Comparison of ENCODE assay signal across 36 cellular contexts in genomic region chr9:116800074-116800473, GRCh38.
"Had no signal": no experiment of that assay in that cellular context is flagged by ENCODE, and none has a peak within 500 bp of the region (broad histone marks: within the 10 kb centered on the region; RNA-seq: fewer than 3 reads in every experiment).

No MANE protein-coding gene starts in this region.

- DNase-seq: activated CD4-positive, alpha-beta memory T cell treated with anti-CD3 and anti-CD28 coated beads, Interleukin-2, amount 10 ng/mL, durations not matched to agents 7 days and 5 days; activated CD4-positive, alpha-beta T cell treated with anti-CD3 and anti-CD28 coated beads for 1 hour; activated CD4-positive, alpha-beta T cell treated with anti-CD3 and anti-CD28 coated beads for 36 hours; activated CD4-positive, alpha-beta T cell treated with anti-CD3 and anti-CD28 coated beads for 48 hours; activated CD4-positive, alpha-beta T cell treated with anti-CD3 and anti-CD28 coated beads, Interleukin-2, amount 10 ng/mL, durations not matched to agents 7 days and 5 days; activated CD4-positive, alpha-beta T cell treated with anti-CD3 and anti-CD28 coated beads, Interleukin-2, amount 50 U/mL, for 48 hours; activated CD4-positive, CD25-positive, alpha-beta regulatory T cell; activated CD8-positive, alpha-beta memory T cell treated with anti-CD3 and anti-CD28 coated beads for 24 hours; activated CD8-positive, alpha-beta memory T cell treated with anti-CD3 and anti-CD28 coated beads, Interleukin-2, amount 10 ng/mL, durations not matched to agents 7 days and 5 days; activated CD8-positive, alpha-beta memory T cell treated with anti-CD3 and anti-CD28 coated beads, Interleukin-2, amount 50 U/mL, for 48 hours; activated CD8-positive, alpha-beta T cell treated with anti-CD3 and anti-CD28 coated beads, Interleukin-2, amount 10 ng/mL, durations not matched to agents 7 days and 5 days; activated effector memory CD4-positive, alpha-beta T cell treated with Interleukin-2 at 50 U/mL for 16 hours; activated gamma-delta T cell; activated naive CD4-positive, alpha-beta T cell treated with anti-CD3 and anti-CD28 coated beads, Interleukin-2, amount 10 ng/mL, durations not matched to agents 7 days and 5 days; activated naive CD4-positive, alpha-beta T cell treated with Interleukin-2 at 50 U/mL for 16 hours; activated naive CD8-positive, alpha-beta T cell treated with anti-CD3 and anti-CD28 coated beads, Interleukin-2, amount 10 ng/mL, durations not matched to agents 7 days and 5 days; activated naive CD8-positive, alpha-beta T cell treated with anti-CD3 and anti-CD28 coated beads, Interleukin-2, amount 50 U/mL, for 24 hours; activated T-cell treated with anti-CD3 and anti-CD28 coated beads, Interleukin-2, amount 50 U/mL, for 24 hours; activated T-cell treated with anti-CD3 and anti-CD28 coated beads, Interleukin-2, amount 50 U/mL, for 48 hours; T-helper 1 cell; T-helper 2 cell; T-helper 9 cell had no signal

- H3K9me3 Mint-ChIP-seq: activated CD4-positive, alpha-beta memory T cell treated with anti-CD3 and anti-CD28 coated beads, Interleukin-2, amount 10 ng/mL, durations not matched to agents 7 days and 5 days; activated CD4-positive, alpha-beta T cell treated with anti-CD3 and anti-CD28 coated beads, Interleukin-2, amount 10 ng/mL, durations not matched to agents 7 days and 5 days; activated naive CD4-positive, alpha-beta T cell treated with anti-CD3 and anti-CD28 coated beads, Interleukin-2, amount 50 U/mL, for 24 hours; activated naive CD8-positive, alpha-beta T cell treated with anti-CD3 and anti-CD28 coated beads, Interleukin-2, amount 10 ng/mL, durations not matched to agents 7 days and 5 days; activated naive CD8-positive, alpha-beta T cell treated with anti-CD3 and anti-CD28 coated beads, Interleukin-2, amount 50 U/mL, for 24 hours; activated T-cell treated with anti-CD3 and anti-CD28 coated beads, Interleukin-2, amount 50 U/mL, for 24 hours; activated T-helper 2 cell treated with anti-CD3 and anti-CD28 coated beads, Interferon-gamma antibody, Interleukin-2, Interleukin-4, amounts not matched to agents 10 μg/mL and 5 μg/mL and 100 μg/mL, durations not matched to agents 14 hours and 24 hours and 36 hours; brain; central memory CD8-positive, alpha-beta T cell; T-helper 1 cell treated with Interleukin-12 subunit alpha and Interleukin-12 subunit beta and Interleukin-4 antibody, amounts not matched to agents 30 μg/mL and 1 μg/mL, for 36 hours; T-helper 2 cell treated with Interferon-gamma antibody and Interleukin-4, amounts not matched to agents 5 μg/mL and 100 μg/mL, for 36 hours; WTC11 had no signal

- H3K4me3 ChIP-seq: ascending aorta, cardiac muscle cell had no signal

- H3K36me3 Mint-ChIP-seq: activated CD8-positive, alpha-beta memory T cell treated with anti-CD3 and anti-CD28 coated beads, Interleukin-2, amount 10 ng/mL, durations not matched to agents 7 days and 5 days; activated naive CD4-positive, alpha-beta T cell treated with anti-CD3 and anti-CD28 coated beads, Interleukin-2, amount 10 ng/mL, durations not matched to agents 7 days and 5 days; activated naive CD4-positive, alpha-beta T cell treated with anti-CD3 and anti-CD28 coated beads, Interleukin-2, amount 50 U/mL, for 24 hours; activated naive CD8-positive, alpha-beta T cell; activated naive CD8-positive, alpha-beta T cell treated with anti-CD3 and anti-CD28 coated beads, Interleukin-2, amount 10 ng/mL, durations not matched to agents 7 days and 5 days; brain; WTC11 had no signal

- H3K27ac Mint-ChIP-seq: activated CD4-positive, alpha-beta memory T cell treated with anti-CD3 and anti-CD28 coated beads, Interleukin-2, amount 10 ng/mL, durations not matched to agents 7 days and 5 days; activated CD4-positive, alpha-beta T cell treated with anti-CD3 and anti-CD28 coated beads for 36 hours; activated CD4-positive, alpha-beta T cell treated with anti-CD3 and anti-CD28 coated beads, Interleukin-2, amount 10 ng/mL, durations not matched to agents 7 days and 5 days; activated CD8-positive, alpha-beta memory T cell treated with anti-CD3 and anti-CD28 coated beads, Interleukin-2, amount 10 ng/mL, durations not matched to agents 7 days and 5 days; activated CD8-positive, alpha-beta T cell treated with anti-CD3 and anti-CD28 coated beads, Interleukin-2, amount 10 ng/mL, durations not matched to agents 7 days and 5 days; activated naive CD4-positive, alpha-beta T cell treated with anti-CD3 and anti-CD28 coated beads, Interleukin-2, amount 10 ng/mL, durations not matched to agents 7 days and 5 days; activated naive CD4-positive, alpha-beta T cell treated with anti-CD3 and anti-CD28 coated beads, Interleukin-2, amount 50 U/mL, for 24 hours; activated naive CD8-positive, alpha-beta T cell; activated naive CD8-positive, alpha-beta T cell treated with anti-CD3 and anti-CD28 coated beads, Interleukin-2, amount 10 ng/mL, durations not matched to agents 7 days and 5 days; activated naive CD8-positive, alpha-beta T cell treated with anti-CD3 and anti-CD28 coated beads, Interleukin-2, amount 50 U/mL, for 24 hours; activated T-cell treated with anti-CD3 and anti-CD28 coated beads, Interleukin-2, amount 50 U/mL, for 24 hours; activated T-helper 2 cell treated with anti-CD3 and anti-CD28 coated beads, Interferon-gamma antibody, Interleukin-2, Interleukin-4, amounts not matched to agents 10 μg/mL and 5 μg/mL and 100 μg/mL, durations not matched to agents 14 hours and 24 hours and 36 hours; T-helper 1 cell treated with Interleukin-12 subunit alpha and Interleukin-12 subunit beta and Interleukin-4 antibody, amounts not matched to agents 30 μg/mL and 1 μg/mL, for 36 hours; T-helper 2 cell treated with Interferon-gamma antibody and Interleukin-4, amounts not matched to agents 5 μg/mL and 100 μg/mL, for 36 hours had no signal

- H3K4me1 ChIP-seq: ascending aorta had no signal

- H3K27me3 ChIP-seq: ascending aorta had no signal

- H3K36me3 ChIP-seq: ascending aorta, cardiac muscle cell had no signal

- ATAC-seq: activated CD4-positive, alpha-beta T cell treated with anti-CD3 and anti-CD28 coated beads for 36 hours; activated CD4-positive, CD25-positive, alpha-beta regulatory T cell treated with anti-CD3 and anti-CD28 coated beads, Interleukin-2, amount 50 U/mL, for 24 hours; activated CD8-positive, alpha-beta memory T cell treated with anti-CD3 and anti-CD28 coated beads, Interleukin-2, amount 10 ng/mL, durations not matched to agents 7 days and 5 days; activated CD8-positive, alpha-beta T cell treated with anti-CD3 and anti-CD28 coated beads, Interleukin-2, amount 10 ng/mL, durations not matched to agents 7 days and 5 days; activated naive CD8-positive, alpha-beta T cell treated with anti-CD3 and anti-CD28 coated beads, Interleukin-2, amount 50 U/mL, for 24 hours had no signal

- H3K4me3 Mint-ChIP-seq: activated CD4-positive, alpha-beta memory T cell treated with anti-CD3 and anti-CD28 coated beads, Interleukin-2, amount 10 ng/mL, durations not matched to agents 7 days and 5 days; activated CD4-positive, alpha-beta T cell treated with anti-CD3 and anti-CD28 coated beads for 36 hours; activated CD4-positive, alpha-beta T cell treated with anti-CD3 and anti-CD28 coated beads, Interleukin-2, amount 10 ng/mL, durations not matched to agents 7 days and 5 days; activated CD8-positive, alpha-beta memory T cell treated with anti-CD3 and anti-CD28 coated beads, Interleukin-2, amount 10 ng/mL, durations not matched to agents 7 days and 5 days; activated CD8-positive, alpha-beta T cell treated with anti-CD3 and anti-CD28 coated beads, Interleukin-2, amount 10 ng/mL, durations not matched to agents 7 days and 5 days; activated naive CD4-positive, alpha-beta T cell treated with anti-CD3 and anti-CD28 coated beads, Interleukin-2, amount 10 ng/mL, durations not matched to agents 7 days and 5 days; activated naive CD4-positive, alpha-beta T cell treated with anti-CD3 and anti-CD28 coated beads, Interleukin-2, amount 50 U/mL, for 24 hours; activated naive CD8-positive, alpha-beta T cell; activated naive CD8-positive, alpha-beta T cell treated with anti-CD3 and anti-CD28 coated beads, Interleukin-2, amount 10 ng/mL, durations not matched to agents 7 days and 5 days; activated naive CD8-positive, alpha-beta T cell treated with anti-CD3 and anti-CD28 coated beads, Interleukin-2, amount 50 U/mL, for 24 hours; activated T-cell treated with anti-CD3 and anti-CD28 coated beads, Interleukin-2, amount 50 U/mL, for 24 hours; brain; central memory CD8-positive, alpha-beta T cell; T-helper 1 cell treated with Interleukin-12 subunit alpha and Interleukin-12 subunit beta and Interleukin-4 antibody, amounts not matched to agents 30 μg/mL and 1 μg/mL, for 36 hours; T-helper 2 cell treated with Interferon-gamma antibody and Interleukin-4, amounts not matched to agents 5 μg/mL and 100 μg/mL, for 36 hours; WTC11 had no signal

- H3K27ac ChIP-seq: ascending aorta, cardiac muscle cell, WERI-Rb-1 had no signal

- H3K9me3 ChIP-seq: ascending aorta had no signal

- H3K4me1 Mint-ChIP-seq: activated CD4-positive, alpha-beta memory T cell treated with anti-CD3 and anti-CD28 coated beads, Interleukin-2, amount 10 ng/mL, durations not matched to agents 7 days and 5 days; activated CD4-positive, alpha-beta T cell treated with anti-CD3 and anti-CD28 coated beads for 36 hours; activated CD4-positive, alpha-beta T cell treated with anti-CD3 and anti-CD28 coated beads, Interleukin-2, amount 10 ng/mL, durations not matched to agents 7 days and 5 days; activated CD8-positive, alpha-beta memory T cell treated with anti-CD3 and anti-CD28 coated beads, Interleukin-2, amount 10 ng/mL, durations not matched to agents 7 days and 5 days; activated naive CD4-positive, alpha-beta T cell treated with anti-CD3 and anti-CD28 coated beads, Interleukin-2, amount 10 ng/mL, durations not matched to agents 7 days and 5 days; activated naive CD4-positive, alpha-beta T cell treated with anti-CD3 and anti-CD28 coated beads, Interleukin-2, amount 50 U/mL, for 24 hours; activated naive CD8-positive, alpha-beta T cell treated with anti-CD3 and anti-CD28 coated beads, Interleukin-2, amount 10 ng/mL, durations not matched to agents 7 days and 5 days; activated naive CD8-positive, alpha-beta T cell treated with anti-CD3 and anti-CD28 coated beads, Interleukin-2, amount 50 U/mL, for 24 hours; central memory CD8-positive, alpha-beta T cell had no signal

- FAIRE-seq: bronchial epithelial cell, TTC549 had no signal

- H3K27me3 Mint-ChIP-seq: activated CD4-positive, alpha-beta memory T cell treated with anti-CD3 and anti-CD28 coated beads, Interleukin-2, amount 10 ng/mL, durations not matched to agents 7 days and 5 days; activated CD4-positive, alpha-beta T cell treated with anti-CD3 and anti-CD28 coated beads, Interleukin-2, amount 10 ng/mL, durations not matched to agents 7 days and 5 days; activated CD8-positive, alpha-beta memory T cell treated with anti-CD3 and anti-CD28 coated beads, Interleukin-2, amount 10 ng/mL, durations not matched to agents 7 days and 5 days; activated naive CD4-positive, alpha-beta T cell treated with anti-CD3 and anti-CD28 coated beads, Interleukin-2, amount 10 ng/mL, durations not matched to agents 7 days and 5 days; brain had no signal
